ENCODE assay signal across 9 cellular contexts in genomic region chr16:85750021-85750826, GRCh38. TPM values are rescaled to one million over a fixed set of nuclear protein-coding genes. Genes with fewer than 3 reads are reported as not detected.
DNase-seq lines count a peak whose midpoint lies in the region; ATAC-seq and TF ChIP-seq lines count a peak whose summit lies in the region.
"Had no signal": no experiment of that assay in that cellular context is flagged by ENCODE, and none has a peak within 500 bp of the region (broad histone marks: within the 10 kb centered on the region; RNA-seq: fewer than 3 reads in every experiment).

No MANE protein-coding gene starts in this region.

- peaks cover 6% of the 10 kb centered on the region for H3K36me3 Mint-ChIP-seq in Caco-2 (ENCODE audit: insufficient read depth, unreplicated experiment)
- H3K36me3 Mint-ChIP-seq in activated CD8-positive, alpha-beta T cell treated with anti-CD3 and anti-CD28 coated beads for 36 hours (ENCODE audit: low read depth), result no peaks in the 10 kb centered on the region

- no TSS peak for BruUV-seq in Caco-2 (replicated peaks; lab: Mats Ljungman, UMichigan)

- CTCF ChIA-PET in Caco-2 (lab: Charles Lee), result no interaction called here
- CTCF ChIA-PET in activated CD8-positive, alpha-beta T cell treated with anti-CD3 and anti-CD28 coated beads for 36 hours (lab: Charles Lee), result interaction anchor here (1.5 kb wide), 2 partner anchors 33 to 34 kb away, joined by 3 to 4 read pairs; no protein-coding TSS in a partner anchor

- peaks cover 28% of the 10 kb centered on the region for H3K4me1 ChIP-seq in Caco-2
- H3K4me1 ChIP-seq in prostate gland (replicated peaks), result peaks cover 21% of the 10 kb centered on the region

- no peaks in the 10 kb centered on the region for H3K9me3 Mint-ChIP-seq in Caco-2 (ENCODE audit: unreplicated experiment)
- no peaks in the 10 kb centered on the region for H3K9me3 Mint-ChIP-seq in activated CD8-positive, alpha-beta T cell treated with anti-CD3 and anti-CD28 coated beads for 36 hours

- H3K4me3 Mint-ChIP-seq in Caco-2 (ENCODE audit: unreplicated experiment), result peak overlapping the region; percentile 90
- peak overlapping the region; percentile 62 for H3K4me3 Mint-ChIP-seq in activated CD8-positive, alpha-beta T cell treated with anti-CD3 and anti-CD28 coated beads for 36 hours

- H3K27ac ChIP-seq in prostate gland, result no peak overlapping the region
- H3K27ac ChIP-seq: VCaP had no signal

- intact Hi-C loops in Caco-2 (cut with micrococcal nuclease; ENCODE audit: unreplicated experiment), result loop anchor here (1.0 to 5.0 kb wide), 2 partner anchors 32 to 303 kb away; no protein-coding TSS in a partner anchor
- intact Hi-C loops in activated CD8-positive, alpha-beta T cell treated with anti-CD3 and anti-CD28 coated beads for 36 hours (cut with micrococcal nuclease), result no loop called here
- intact Hi-C loops in prostate gland (cut with DNase I), result no loop called here

- ATAC-seq in HG03108 (IDR thresholded peaks at IDR 0.05; ENCODE audit: unreplicated experiment), result peak; percentile 20
- ATAC-seq in activated CD8-positive, alpha-beta T cell treated with anti-CD3 and anti-CD28 coated beads for 36 hours, result peak; percentile 47
- no peak for ATAC-seq in GM18498 (IDR thresholded peaks at IDR 0.05; ENCODE audit: unreplicated experiment)

- peak in 1 of 2 experiments; percentile 21 for TF ChIP-seq CTCF in Caco-2 (IDR thresholded peaks at IDR 0.05; ENCODE audit: insufficient read depth in 1 of 2, low read depth in 1 of 2, low read length in 1 of 2, severe bottlenecking in 1 of 2, unreplicated experiment in 1 of 2)
- TF ChIP-seq CTCF in activated CD8-positive, alpha-beta T cell treated with anti-CD3 and anti-CD28 coated beads for 36 hours (IDR thresholded peaks at IDR 0.05), result no peak
- TF ChIP-seq CTCF in prostate gland (IDR thresholded peaks at IDR 0.05), result no peak

- H3K36me3 ChIP-seq in Caco-2 (ENCODE audit: control insufficient read depth, insufficient read depth, low read length) (no peaks in the 10 kb centered on the region), prostate gland (no peaks in the 10 kb centered on the region)

- TF ChIP-seq POLR2A in prostate gland (IDR thresholded peaks at IDR 0.05), result no peak

- peak overlapping the region; percentile 69 for H3K27ac Mint-ChIP-seq in Caco-2 (ENCODE audit: unreplicated experiment)
- H3K27ac Mint-ChIP-seq in activated CD8-positive, alpha-beta T cell treated with anti-CD3 and anti-CD28 coated beads for 36 hours, result no peak overlapping the region

- DNase-seq in Caco-2 (peak in 1 of 2 experiments; percentile 46), germinal center (ENCODE audit: low spot score) (peak; percentile 64), prostate gland (ENCODE audit: low spot score) (no peak), HuH-7 (ENCODE audit: low spot score) (no peak), NCI-H1092 treated with DMSO at 0.1 percent for 48 hours (lab: John Stamatoyannopoulos, UW) (no peak)
- peak; percentile 49 for DNase-seq in activated CD8-positive, alpha-beta T cell treated with anti-CD3 and anti-CD28 coated beads for 36 hours

- WGBS in prostate gland, result 1% methylated on average over 56 of the region's 56 CpGs

- H3K9me3 ChIP-seq in Caco-2, result no peaks in the 10 kb centered on the region
- H3K9me3 ChIP-seq in prostate gland, result no peaks in the 10 kb centered on the region

- POLR2A ChIA-PET in Caco-2 (lab: Charles Lee), result interaction anchor here (0.5 to 0.6 kb wide), 2 partner anchors 149 to 1652 kb away, joined by 3 read pairs; no protein-coding TSS in a partner anchor
- POLR2A ChIA-PET in activated CD8-positive, alpha-beta T cell treated with anti-CD3 and anti-CD28 coated beads for 36 hours (lab: Charles Lee), result interaction anchor here (1.0 to 1.2 kb wide), 2 partner anchors 62 to 195 kb away, joined by 3 read pairs; partner anchors contain the start of gene GINS2

- H3K4me3 ChIP-seq in Caco-2 (ENCODE audit: low read depth, low read length) (peak overlapping the region; percentile 72), prostate gland (peak overlapping the region; percentile 39 to 48)

- no peaks in the 10 kb centered on the region; the same call in 1 of the 2 replicates for H3K27me3 ChIP-seq in Caco-2 (replicated peaks; ENCODE audit: control insufficient read depth, insufficient read depth, low read length)
- no peaks in the 10 kb centered on the region for H3K27me3 ChIP-seq in prostate gland (replicated peaks; ENCODE audit: insufficient read depth)

- no peaks in the 10 kb centered on the region for H3K27me3 Mint-ChIP-seq in Caco-2 (ENCODE audit: insufficient read depth, unreplicated experiment)
- H3K27me3 Mint-ChIP-seq in activated CD8-positive, alpha-beta T cell treated with anti-CD3 and anti-CD28 coated beads for 36 hours, result peaks cover 27% of the 10 kb centered on the region

- peaks cover 10% of the 10 kb centered on the region for H3K4me1 Mint-ChIP-seq in Caco-2 (ENCODE audit: low read depth, unreplicated experiment)
- H3K4me1 Mint-ChIP-seq in activated CD8-positive, alpha-beta T cell treated with anti-CD3 and anti-CD28 coated beads for 36 hours (ENCODE audit: low read depth), result peaks cover 18% of the 10 kb centered on the region

RNA-seq across cellular contexts. Expression of gene C16orf74, which starts 0.7 kb away (rescaled TPM):
- total RNA-seq in Caco-2 (2022) (3.8 and 4.0 TPM in 2 replicates), prostate gland (10 to 100 TPM; 17.4 to 19.3 TPM)
- 1 to 10 TPM; 1.1 to 1.4 TPM for total RNA-seq in activated CD8-positive, alpha-beta T cell treated with anti-CD3 and anti-CD28 coated beads for 36 hours

RNA-seq across cellular contexts. Expression of gene EMC8, which starts 49.1 kb away (rescaled TPM):
- total RNA-seq in Caco-2 (2022), result 86.7 and 94.7 TPM in 2 replicates
- 10 to 100 TPM; 32.4 to 38.6 TPM for total RNA-seq in activated CD8-positive, alpha-beta T cell treated with anti-CD3 and anti-CD28 coated beads for 36 hours
- total RNA-seq in prostate gland, result 10 to 100 TPM; 30.2 to 38.8 TPM

RNA-seq across cellular contexts. Expression of gene COX4I1, which starts 49.3 kb away (rescaled TPM):
- total RNA-seq in Caco-2 (2022), result 814 and 893 TPM in 2 replicates
- 100 to 1,000 TPM; 515 to 543 TPM for total RNA-seq in activated CD8-positive, alpha-beta T cell treated with anti-CD3 and anti-CD28 coated beads for 36 hours
- total RNA-seq in prostate gland, result 100 to 1,000 TPM; 345 to 562 TPM

Comparison
In these comparisons a context has a peak if more than half of its experiments do, and no peak if none do; other contexts are left out.
1. DNase-seq: peak in activated CD8-positive, alpha-beta T cell treated with anti-CD3 and anti-CD28 coated beads for 36 hours (single experiment) and germinal center (single experiment); none in prostate gland (single experiment), HuH-7 (single experiment) and NCI-H1092 treated with DMSO at 0.1 percent for 48 hours (single experiment).